9 cellular contexts compared by ENCODE assay signal in genomic region chr11:42345933-42346332, GRCh38.
"Had no signal": no experiment of that assay in that cellular context is flagged by ENCODE, and none has a peak within 500 bp of the region (broad histone marks: within the 10 kb centered on the region; RNA-seq: fewer than 3 reads in every experiment).

No MANE protein-coding gene starts in this region.

- H3K4me3 ChIP-seq: GM23248 had no signal

- H3K4me2 ChIP-seq: KMS-11 had no signal

- H3K9ac ChIP-seq: GM23248, KMS-11 had no signal

- FAIRE-seq: H54, HTR-8/SVneo had no signal

- H3K27ac ChIP-seq: GM23248, KMS-11 had no signal

- DNase-seq: GM23248, GOT3, H9, HCEC 1CT, Karpas-422, KBM-7 had no signal

- H2AFZ ChIP-seq: GM23248 had no signal
